20 cellular contexts compared by ENCODE assay signal in the genomic region with DNA sequence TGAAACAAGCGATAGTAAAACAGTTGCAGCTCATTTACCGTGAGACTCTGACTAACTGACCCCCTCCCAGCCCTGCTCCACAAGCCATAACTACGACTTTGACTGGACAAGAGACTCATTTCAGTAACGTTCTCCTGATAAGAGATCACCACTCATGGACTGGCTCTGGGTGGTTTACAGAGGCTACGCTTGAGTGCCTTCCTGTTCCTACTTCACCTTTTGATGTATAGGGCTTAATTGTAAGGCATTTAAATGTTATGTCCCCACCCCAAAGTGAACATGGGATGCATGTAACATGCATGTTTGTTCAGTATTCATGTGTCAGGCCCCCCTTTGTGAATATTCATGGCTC. TPM values are rescaled to one million over a fixed set of nuclear protein-coding genes. Genes with fewer than 3 reads are reported as not detected.
DNase-seq lines count a peak whose midpoint lies in the region; ATAC-seq and TF ChIP-seq lines count a peak whose summit lies in the region.
"Had no signal": no experiment of that assay in that cellular context is flagged by ENCODE, and none has a peak within 500 bp of the region (broad histone marks: within the 10 kb centered on the region; RNA-seq: fewer than 3 reads in every experiment).

No MANE protein-coding gene starts in this region.

- H3K4me1 Mint-ChIP-seq in naive B cell, result peaks cover 13 to 22% (median 15%) of the 10 kb centered on the region in 3 donors

- no peaks in the 10 kb centered on the region for H3K27me3 Mint-ChIP-seq in naive B cell
- H3K27me3 Mint-ChIP-seq: activated naive CD8-positive, alpha-beta T cell; CD4-positive, alpha-beta memory T cell had no signal

- no peak overlapping the region for H3K4me3 ChIP-seq in OCI-LY1 (ENCODE audit: low read depth, low read length, poor library complexity, severe bottlenecking)
- H3K4me3 ChIP-seq: A549, breast epithelium had no signal

- no peaks in the 10 kb centered on the region for H3K79me2 ChIP-seq in OCI-LY1 (ENCODE audit: insufficient read depth, low read length)

- H3K27ac Mint-ChIP-seq in naive B cell, result no peak overlapping the region
- H3K27ac Mint-ChIP-seq: activated naive CD8-positive, alpha-beta T cell; WTC11 had no signal

- H3K4me1 ChIP-seq in OCI-LY1 (ENCODE audit: insufficient read depth, low read length, severe bottlenecking), result peaks cover 9% of the 10 kb centered on the region
- H3K4me1 ChIP-seq: A549, breast epithelium had no signal

- H3K36me3 ChIP-seq in OCI-LY1 (ENCODE audit: insufficient read depth, low read length), result no peaks in the 10 kb centered on the region
- H3K36me3 ChIP-seq: breast epithelium had no signal

- 0 out of 2 replicates have a peak overlapping the region, but pooled peaks have one; percentile 34 for H2AFZ ChIP-seq in OCI-LY1 (ENCODE audit: low read length)

- H3K36me3 Mint-ChIP-seq in naive B cell, result no peaks in the 10 kb centered on the region
- H3K36me3 Mint-ChIP-seq: activated naive CD8-positive, alpha-beta T cell; CD4-positive, alpha-beta memory T cell; WTC11 had no signal

- H3K9me3 ChIP-seq in OCI-LY1 (ENCODE audit: low read length), result no peaks in the 10 kb centered on the region
- H3K9me3 ChIP-seq: A549, breast epithelium had no signal

- H3K4me2 ChIP-seq in OCI-LY1 (ENCODE audit: low read length), result peak overlapping the region; percentile 57; the same call in 1 of the 2 replicates
- H3K4me2 ChIP-seq: A549 had no signal

- H3K4me3 Mint-ChIP-seq in naive B cell, result peak overlapping the region in 1 of 8 donors; percentile 25
- H3K4me3 Mint-ChIP-seq: activated naive CD8-positive, alpha-beta T cell; CD4-positive, alpha-beta memory T cell; WTC11 had no signal

- no peaks in the 10 kb centered on the region for H3K27me3 ChIP-seq in OCI-LY1 (ENCODE audit: insufficient read depth, low read length)
- H3K27me3 ChIP-seq: breast epithelium had no signal

- H3K27ac ChIP-seq in OCI-LY1 (ENCODE audit: low read depth, low read length, poor library complexity, severe bottlenecking), result peak overlapping the region; percentile 49
- H3K27ac ChIP-seq: A549, breast epithelium had no signal

- peak; percentile 2 for DNase-seq in NCI-H345 (lab: John Stamatoyannopoulos, UW)
- no peak for DNase-seq in NCI-H345 treated with DMSO at 0.1 percent for 48 hours (lab: John Stamatoyannopoulos, UW; ENCODE audit: unreplicated experiment)
- no peak for DNase-seq in naive B cell
- no peak for DNase-seq in NCI-H2081 treated with DMSO at 0.1 percent for 48 hours (lab: John Stamatoyannopoulos, UW)
- DNase-seq: CD4-positive, alpha-beta memory T cell; effector CD4-positive, alpha-beta T cell; EL; midbrain; NCI-H1694 treated with DMSO at 0.1 percent for 48 hours; NCI-H82; RPMI8226; stimulated activated CD4-positive, alpha-beta T cell treated with anti-CD3 and anti-CD28 coated beads, Interleukin-4, amount 100 ng/mL, for 24 hours had no signal

- no peak for TF ChIP-seq CTCF in OCI-LY1 (IDR thresholded peaks at IDR 0.05; ENCODE audit: low read length)

- H3K9ac ChIP-seq in OCI-LY1 (ENCODE audit: low read length), result no peak overlapping the region

- ATAC-seq in GM18868 (IDR thresholded peaks at IDR 0.05; ENCODE audit: unreplicated experiment) (peak; percentile 50), naive B cell (ENCODE audit: low read depth in 2 of 2) (peak; percentile 76 to 79), HG02970 (IDR thresholded peaks at IDR 0.05; ENCODE audit: low FRiP score, unreplicated experiment) (no peak), GM21381 (IDR thresholded peaks at IDR 0.05; ENCODE audit: unreplicated experiment) (no peak)
- ATAC-seq: A549, WTC11 had no signal

- H3K9me3 Mint-ChIP-seq in naive B cell, result no peaks in the 10 kb centered on the region
- H3K9me3 Mint-ChIP-seq: CD4-positive, alpha-beta memory T cell; WTC11 had no signal

- no peaks in the 10 kb centered on the region for H3F3A ChIP-seq in OCI-LY1 (ENCODE audit: insufficient read depth, low read length)

- no peaks in the 10 kb centered on the region for H3K9me2 ChIP-seq in OCI-LY1 (ENCODE audit: low read depth, low read length)

- H4K20me1 ChIP-seq in OCI-LY1 (ENCODE audit: insufficient read depth, low read length), result no peaks in the 10 kb centered on the region

RNA-seq across cellular contexts. Expression of gene SPOCD1, which starts 50.6 kb away (rescaled TPM):
- polyA plus RNA-seq in naive B cell (ENCODE audit: low read depth in 6 of 6), result under 1 TPM in 4 of 6 donors, not detected in 2; 0.23 to 0.38 (median 0.34) TPM
- polyA plus RNA-seq: CD4-positive, alpha-beta memory T cell had no signal

Comparison
In these comparisons a context has a peak if more than half of its experiments do, and no peak if none do; other contexts are left out.
1. ATAC-seq: peak in GM18868 (single experiment) and naive B cell (2 of 2); none in HG02970 (single experiment) and GM21381 (single experiment).